ENCODE assay signal across 17 cellular contexts in the genomic region with DNA sequence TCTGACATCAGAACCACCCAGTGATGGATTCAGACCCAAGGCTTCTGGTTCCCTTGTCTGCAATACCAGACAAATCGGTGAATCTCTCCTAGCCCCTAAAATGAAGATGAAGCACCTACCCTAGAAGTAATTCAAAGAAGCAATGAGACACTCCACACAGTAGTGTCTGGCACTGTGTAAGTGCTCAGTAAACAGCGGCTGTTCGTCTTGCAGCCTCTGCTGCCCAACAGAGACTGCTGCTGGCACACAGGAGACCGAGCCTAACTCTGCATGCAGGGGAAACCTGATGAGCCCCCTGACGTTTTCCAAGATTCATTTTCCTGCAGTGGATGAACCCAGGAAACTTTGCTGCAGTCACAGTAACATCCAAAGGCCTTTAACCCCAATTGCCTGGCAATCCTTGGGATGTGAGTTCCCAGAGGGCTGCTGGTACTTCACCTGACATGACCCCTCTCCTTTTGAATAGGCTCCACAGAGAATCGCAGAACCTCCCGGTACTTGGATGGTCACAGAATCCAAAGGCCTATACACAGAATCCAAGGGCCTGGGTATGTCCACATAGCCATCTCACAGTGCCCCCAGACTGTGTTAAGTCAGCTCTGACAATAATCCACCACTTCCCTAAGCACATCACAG. TPM values are rescaled to one million over a fixed set of nuclear protein-coding genes. Genes with fewer than 3 reads are reported as not detected.
DNase-seq lines count a peak whose midpoint lies in the region; ATAC-seq, FAIRE-seq and TF ChIP-seq lines count a peak whose summit lies in the region.
"Had no signal": no experiment of that assay in that cellular context is flagged by ENCODE, and none has a peak within 500 bp of the region (broad histone marks: within the 10 kb centered on the region; RNA-seq: fewer than 3 reads in every experiment).

No MANE protein-coding gene starts in this region.

- no peak for TF ChIP-seq RAD21 in HepG2 (CRISPR knock-in tag; IDR thresholded peaks at IDR 0.05)

- ATAC-seq in HepG2: no peak
- no peak for ATAC-seq in right lobe of liver
- ATAC-seq in HG03135 (IDR thresholded peaks at IDR 0.05; ENCODE audit: unreplicated experiment): no peak
- ATAC-seq: A549 had no signal

- H2AFZ ChIP-seq in HepG2 (ENCODE audit: low read length) (no peak overlapping the region), trophoblast cell (ENCODE audit: insufficient read depth, low read length, poor library complexity) (no peak overlapping the region)

- H3K4me1 ChIP-seq in HepG2 (ENCODE audit: insufficient read depth, low read length) (peaks cover 37% of the 10 kb centered on the region), right lobe of liver (peaks cover 0 to 12% (median 4%) of the 10 kb centered on the region in 4 donors), adipocyte (ENCODE audit: control insufficient read depth, insufficient read depth, low read length) (peaks cover 45% of the 10 kb centered on the region), trophoblast cell (ENCODE audit: control insufficient read depth in 1 of 2, insufficient read depth in 2 of 2, low read length in 2 of 2) (peaks cover 0 to 3% of the 10 kb centered on the region in 2 experiments), subcutaneous abdominal adipose tissue (ENCODE audit: control insufficient read depth in 5 of 5, insufficient read depth in 5 of 5, low read length in 5 of 5) (peaks cover 16 to 73% (median 61%) of the 10 kb centered on the region in 5 donors)

- H4K91ac ChIP-seq in trophoblast cell (ENCODE audit: low read depth, low read length): no peak overlapping the region

- intact Hi-C loops in HepG2 (cut with micrococcal nuclease; ENCODE audit: unreplicated experiment) (no loop called here), right lobe of liver (cut with DNase I) (no loop called here)

- TF ChIP-seq EP300 in HepG2 (IDR thresholded peaks at IDR 0.05; ENCODE audit: low read depth in 2 of 2, low read length in 2 of 2) (no peak), HepG2 (CRISPR knock-in tag; IDR thresholded peaks at IDR 0.05; ENCODE audit: borderline replicate concordance) (no peak)

- in situ Hi-C loops in HepG2 (cut with HindIII; ENCODE audit: extremely low pct_ligation_motif_present, low pct_unique_long_range_greater_than_20kb): no loop called here

- H3K4me3 ChIP-seq in HepG2 (replicated peaks in 1 of 3; ENCODE audit: insufficient read depth in 1 of 3, low read depth in 2 of 3, low read length in 3 of 3) (no peak overlapping the region), right lobe of liver (no peak overlapping the region), adipocyte (ENCODE audit: low read length) (no peak overlapping the region), trophoblast cell (ENCODE audit: low read depth, low read length) (no peak overlapping the region), subcutaneous abdominal adipose tissue (ENCODE audit: low read depth in 1 of 5, low read length in 5 of 5) (no peak overlapping the region)
- H3K4me3 ChIP-seq: A549 had no signal

- H3K4me2 ChIP-seq in HepG2 (ENCODE audit: low read depth, low read length) (no peak overlapping the region), trophoblast cell (ENCODE audit: low read length) (no peak overlapping the region)
- H3K4me2 ChIP-seq: A549 had no signal

- no peak for DNase-seq in HepG2 (ENCODE audit: low spot score)
- no peak for DNase-seq in right lobe of liver
- DNase-seq in adipocyte (ENCODE audit: low read depth): no peak
- DNase-seq in trophoblast cell: peak; percentile 70 to 77
- DNase-seq in activated CD4-positive, alpha-beta T cell treated with anti-CD3 and anti-CD28 coated beads for 4 hours: no peak
- DNase-seq in GM20000 (ENCODE audit: low spot score): no peak
- DNase-seq: Calu3, DMS79, NCI-H1436, NCI-H2081, NCI-H524 treated with DMSO at 0.1 percent for 48 hours, RPMI8226 had no signal

- no TSS peak for BruUV-seq in HepG2 (replicated peaks; lab: Mats Ljungman, UMichigan)

- TF ChIP-seq CTCF in HepG2 (CRISPR knock-in tag; IDR thresholded peaks at IDR 0.05): no peak
- no peak for TF ChIP-seq CTCF in right lobe of liver (IDR thresholded peaks at IDR 0.05)
- TF ChIP-seq CTCF in GM20000 (IDR thresholded peaks at IDR 0.05; ENCODE audit: extremely low read depth, missing control alignments): no peak

- H3K36me3 ChIP-seq in HepG2 (replicated peaks in 1 of 2; ENCODE audit: control insufficient read depth in 1 of 2, insufficient read depth in 2 of 2, low read length in 2 of 2) (peaks cover 4 to 25% of the 10 kb centered on the region in 2 experiments; a peak in 3 of 5 replicates), right lobe of liver (peaks cover 0 to 4% (median under 1%) of the 10 kb centered on the region in 4 donors), adipocyte (ENCODE audit: control insufficient read depth, insufficient read depth, low read length, severe bottlenecking) (peaks cover 13% of the 10 kb centered on the region), trophoblast cell (ENCODE audit: control insufficient read depth in 1 of 2, insufficient read depth in 2 of 2, low read length in 2 of 2) (peaks cover 7 to 20% of the 10 kb centered on the region in 2 experiments), subcutaneous abdominal adipose tissue (ENCODE audit: control insufficient read depth in 5 of 5, insufficient read depth in 5 of 5, low read length in 5 of 5) (peaks cover 0 to 18% (median 8%) of the 10 kb centered on the region in 5 donors)

- no peak overlapping the region for H3K27ac ChIP-seq in HepG2 (ENCODE audit: extremely low read length, insufficient read depth, low read length)
- H3K27ac ChIP-seq in right lobe of liver: no peak overlapping the region
- no peak overlapping the region for H3K27ac ChIP-seq in trophoblast cell (ENCODE audit: low read depth, low read length)
- peak overlapping the region; percentile 22 for H3K27ac ChIP-seq in subcutaneous abdominal adipose tissue (ENCODE audit: low read depth, low read length)
- H3K27ac ChIP-seq: A549 had no signal

- no peak overlapping the region for H4K12ac ChIP-seq in trophoblast cell (ENCODE audit: low read depth, low read length)

- POLR2A ChIA-PET in HepG2 (lab: Yijun Ruan, JAX): no interaction called here

- CTCF ChIA-PET in HepG2 (lab: Yijun Ruan, JAX; ENCODE audit: low intra/inter-chr PET ratio, low total read pairs): no interaction called here

- no peak overlapping the region for H2BK120ac ChIP-seq in trophoblast cell (ENCODE audit: insufficient read depth, low read length, poor library complexity)

- H4K20me1 ChIP-seq in HepG2 (ENCODE audit: insufficient read depth, low read length): peaks cover 14% of the 10 kb centered on the region

- FAIRE-seq in HepG2 (lab: Jason Lieb, UNC): no peak
- FAIRE-seq: A549, GM12892, GM19239 had no signal

- H4K8ac ChIP-seq in trophoblast cell (ENCODE audit: low read depth, low read length): no peak overlapping the region

- H3K14ac ChIP-seq in trophoblast cell (ENCODE audit: low read length): no peak overlapping the region

- H3K79me1 ChIP-seq in trophoblast cell (ENCODE audit: low read length): no peaks in the 10 kb centered on the region

- H2AK5ac ChIP-seq in trophoblast cell (ENCODE audit: low read length): no peak overlapping the region

- TF ChIP-seq POLR2A in HepG2 (IDR thresholded peaks at IDR 0.05; ENCODE audit: insufficient read depth in 1 of 2, low read depth in 2 of 2, low read length in 2 of 2) (no peak), right lobe of liver (IDR thresholded peaks at IDR 0.05) (no peak)

- WGBS in HepG2 (ENCODE audit: low lambda C conversion rate): 100% methylated on average over 3 of the region's 7 CpGs
- 80% methylated on average over 1 of the region's 7 CpGs for WGBS in right lobe of liver (ENCODE audit: insufficient coverage, low coverage, low lambda C conversion rate, missing lambda C conversion rate)
- no CpG with 5 or more reads among the region's 7 CpGs for WGBS in trophoblast cell (ENCODE audit: extremely low coverage, insufficient coverage, insufficient read length)

- H3K9ac ChIP-seq in HepG2 (ENCODE audit: insufficient read depth, low read depth, low read length) (no peak overlapping the region), adipocyte (ENCODE audit: low read length) (peak overlapping the region; percentile 31), trophoblast cell (ENCODE audit: low read length) (no peak overlapping the region), subcutaneous abdominal adipose tissue (ENCODE audit: low read length in 5 of 5) (no peak overlapping the region)

- peak overlapping the region; percentile 35 for H3K4ac ChIP-seq in trophoblast cell (ENCODE audit: low read depth, low read length)

- H3K79me2 ChIP-seq in HepG2 (ENCODE audit: insufficient read depth, low read length) (peaks cover 100% of the 10 kb centered on the region), trophoblast cell (ENCODE audit: control insufficient read depth, insufficient read depth, low read length, poor library complexity) (peaks cover 25% of the 10 kb centered on the region)

- H3K9me3 ChIP-seq in HepG2 (ENCODE audit: low read length) (no peaks in the 10 kb centered on the region), right lobe of liver (no peaks in the 10 kb centered on the region), adipocyte (ENCODE audit: control insufficient read depth, low read length) (no peaks in the 10 kb centered on the region), trophoblast cell (ENCODE audit: insufficient read depth, low read depth, low read length) (no peaks in the 10 kb centered on the region), subcutaneous abdominal adipose tissue (ENCODE audit: control insufficient read depth in 5 of 5, low read length in 5 of 5) (no peaks in the 10 kb centered on the region)
- H3K9me3 ChIP-seq: A549 had no signal

- no peak overlapping the region for H2BK5ac ChIP-seq in trophoblast cell (ENCODE audit: low read depth, low read length, poor library complexity)

- no peak overlapping the region for H3K18ac ChIP-seq in trophoblast cell (ENCODE audit: low read length)

- H3K23ac ChIP-seq in trophoblast cell (ENCODE audit: low read length): no peak overlapping the region

- H3K27me3 ChIP-seq in HepG2 (ENCODE audit: control insufficient read depth in 1 of 2, insufficient read depth in 2 of 2, low read length in 2 of 2) (no peaks in the 10 kb centered on the region), right lobe of liver (no peaks in the 10 kb centered on the region), adipocyte (replicated peaks; ENCODE audit: control insufficient read depth, insufficient read depth, low read length) (no peaks in the 10 kb centered on the region), trophoblast cell (ENCODE audit: insufficient read depth, low read length) (no peaks in the 10 kb centered on the region), subcutaneous abdominal adipose tissue (ENCODE audit: control insufficient read depth in 5 of 5, insufficient read depth in 4 of 5, low read length in 5 of 5) (no peaks in the 10 kb centered on the region)

- no peak overlapping the region for H2BK12ac ChIP-seq in trophoblast cell (ENCODE audit: low read length)

RNA-seq across cellular contexts. Expression of gene MED26, which starts 6.7 kb away (rescaled TPM):
- 3.3 and 3.8 TPM in 2 replicates for total RNA-seq in HepG2 (2016; rRNA removed; fragmentation: Illumina TruSeq; extraction: Trizol)
- total RNA-seq in HepG2 (2016; cell fraction: cytosol; rRNA removed; fragmentation: Illumina TruSeq; extraction: Trizol; ENCODE audit: low read depth): 0.88 and 1.1 TPM in 2 replicates
- total RNA-seq in HepG2 (2016; cell fraction: insoluble cytoplasmic fraction; rRNA removed; fragmentation: Illumina TruSeq; extraction: Trizol): 2.3 and 2.9 TPM in 2 replicates
- total RNA-seq in HepG2 (2016; cell fraction: membrane; rRNA removed; fragmentation: Illumina TruSeq; extraction: Trizol): 2.2 and 2.5 TPM in 2 replicates
- total RNA-seq in HepG2 (2016; cell fraction: nucleus; rRNA removed; fragmentation: Illumina TruSeq; extraction: Trizol): 4.4 and 6.8 TPM in 2 replicates
- polyA plus RNA-seq in HepG2 (2011; rRNA removed): 3.3 and 3.5 TPM in 2 replicates
- polyA plus RNA-seq in HepG2 (2011; cell fraction: cytosol; rRNA removed): 2.7 and 3.7 TPM in 2 replicates
- polyA plus RNA-seq in HepG2 (2011; cell fraction: nucleus; rRNA removed): 4.2 and 6.4 TPM in 2 replicates
- polyA plus RNA-seq in HepG2 (2012): 3.0 and 3.2 TPM in 2 replicates
- polyA plus RNA-seq in HepG2 (2016; cell fraction: cytosol; fragmentation: Illumina TruSeq; extraction: Trizol; ENCODE audit: low read depth): 0.35 and 0.40 TPM in 2 replicates
- polyA plus RNA-seq in HepG2 (2016; cell fraction: insoluble cytoplasmic fraction; fragmentation: Illumina TruSeq; extraction: Trizol; ENCODE audit: low read depth): 3.6 and 5.3 TPM in 2 replicates
- 1.6 and 1.7 TPM in 2 replicates for polyA plus RNA-seq in HepG2 (2016; cell fraction: membrane; fragmentation: Illumina TruSeq; extraction: Trizol; ENCODE audit: low read depth)
- polyA plus RNA-seq in HepG2 (2016; cell fraction: nucleus; fragmentation: Illumina TruSeq; extraction: Trizol; ENCODE audit: insufficient read depth, low read depth): 6.4 and 8.6 TPM in 2 replicates
- 12.3 and 16.1 TPM in 2 replicates for polyA minus RNA-seq in HepG2 (2011; rRNA and poly(A)+ RNA removed; ENCODE audit: low replicate concordance)
- polyA minus RNA-seq in HepG2 (2011; cell fraction: cytosol; rRNA and poly(A)+ RNA removed): 4.7 and 5.5 TPM in 2 replicates
- 14.0 and 19.3 TPM in 2 replicates for polyA minus RNA-seq in HepG2 (2011; cell fraction: nucleus; rRNA and poly(A)+ RNA removed)
- 1 to 10 TPM; 3.4 to 5.4 (median 4.4) TPM for total RNA-seq in right lobe of liver
- polyA plus RNA-seq in trophoblast cell (2013): 10.5 and 11.2 TPM in 2 replicates

RNA-seq across cellular contexts. Expression of gene SMIM7, which starts 38.7 kb away (rescaled TPM):
- total RNA-seq in HepG2 (2016; rRNA removed; fragmentation: Illumina TruSeq; extraction: Trizol) (67.4 and 74.9 TPM in 2 replicates), right lobe of liver (10 to 100 TPM; 34.7 to 76.5 (median 41.2) TPM)
- total RNA-seq in HepG2 (2016; cell fraction: cytosol; rRNA removed; fragmentation: Illumina TruSeq; extraction: Trizol; ENCODE audit: low read depth): 22.7 and 23.8 TPM in 2 replicates
- total RNA-seq in HepG2 (2016; cell fraction: insoluble cytoplasmic fraction; rRNA removed; fragmentation: Illumina TruSeq; extraction: Trizol): 70.2 and 82.6 TPM in 2 replicates
- total RNA-seq in HepG2 (2016; cell fraction: membrane; rRNA removed; fragmentation: Illumina TruSeq; extraction: Trizol): 40.7 and 44.7 TPM in 2 replicates
- 59.0 and 59.2 TPM in 2 replicates for total RNA-seq in HepG2 (2016; cell fraction: nucleus; rRNA removed; fragmentation: Illumina TruSeq; extraction: Trizol)
- polyA plus RNA-seq in HepG2 (2011; rRNA removed): 54.7 and 55.7 TPM in 2 replicates
- polyA plus RNA-seq in HepG2 (2011; cell fraction: cytosol; rRNA removed): 48.4 and 57.9 TPM in 2 replicates
- 29.8 and 32.8 TPM in 2 replicates for polyA plus RNA-seq in HepG2 (2011; cell fraction: nucleus; rRNA removed)
- polyA plus RNA-seq in HepG2 (2012): 35.2 and 40.9 TPM in 2 replicates
- 23.3 and 26.2 TPM in 2 replicates for polyA plus RNA-seq in HepG2 (2016; cell fraction: cytosol; fragmentation: Illumina TruSeq; extraction: Trizol; ENCODE audit: low read depth)
- polyA plus RNA-seq in HepG2 (2016; cell fraction: insoluble cytoplasmic fraction; fragmentation: Illumina TruSeq; extraction: Trizol; ENCODE audit: low read depth): 69.8 and 76.9 TPM in 2 replicates
- polyA plus RNA-seq in HepG2 (2016; cell fraction: membrane; fragmentation: Illumina TruSeq; extraction: Trizol; ENCODE audit: low read depth): 35.1 and 42.6 TPM in 2 replicates
- polyA plus RNA-seq in HepG2 (2016; cell fraction: nucleus; fragmentation: Illumina TruSeq; extraction: Trizol; ENCODE audit: insufficient read depth, low read depth): 93.6 and 97.3 TPM in 2 replicates
- polyA minus RNA-seq in HepG2 (2011; rRNA and poly(A)+ RNA removed; ENCODE audit: low replicate concordance): 48.4 and 75.2 TPM in 2 replicates
- 21.3 and 23.3 TPM in 2 replicates for polyA minus RNA-seq in HepG2 (2011; cell fraction: cytosol; rRNA and poly(A)+ RNA removed)
- 58.6 and 66.2 TPM in 2 replicates for polyA minus RNA-seq in HepG2 (2011; cell fraction: nucleus; rRNA and poly(A)+ RNA removed)
- 65.8 and 66.8 TPM in 2 replicates for polyA plus RNA-seq in trophoblast cell (2013)

RNA-seq across cellular contexts. Expression of gene TMEM38A, which starts 39.7 kb away (rescaled TPM):
- total RNA-seq in HepG2 (2016; rRNA removed; fragmentation: Illumina TruSeq; extraction: Trizol) (1.7 and 4.8 TPM in 2 replicates), right lobe of liver (1 to 10 TPM; 2.7 to 8.3 (median 5.3) TPM)
- total RNA-seq in HepG2 (2016; cell fraction: cytosol; rRNA removed; fragmentation: Illumina TruSeq; extraction: Trizol; ENCODE audit: low read depth): 13.4 and 14.4 TPM in 2 replicates
- 1.0 and 3.2 TPM in 2 replicates for total RNA-seq in HepG2 (2016; cell fraction: insoluble cytoplasmic fraction; rRNA removed; fragmentation: Illumina TruSeq; extraction: Trizol)
- 5.8 and 6.7 TPM in 2 replicates for total RNA-seq in HepG2 (2016; cell fraction: membrane; rRNA removed; fragmentation: Illumina TruSeq; extraction: Trizol)
- total RNA-seq in HepG2 (2016; cell fraction: nucleus; rRNA removed; fragmentation: Illumina TruSeq; extraction: Trizol): 2.9 and 3.9 TPM in 2 replicates
- 6.8 and 7.7 TPM in 2 replicates for polyA plus RNA-seq in HepG2 (2011; rRNA removed)
- polyA plus RNA-seq in HepG2 (2011; cell fraction: cytosol; rRNA removed): 5.6 and 7.1 TPM in 2 replicates
- 3.8 and 5.7 TPM in 2 replicates for polyA plus RNA-seq in HepG2 (2011; cell fraction: nucleus; rRNA removed)
- polyA plus RNA-seq in HepG2 (2012): 3.0 and 6.9 TPM in 2 replicates
- polyA plus RNA-seq in HepG2 (2016; cell fraction: cytosol; fragmentation: Illumina TruSeq; extraction: Trizol; ENCODE audit: low read depth): 4.3 and 4.4 TPM in 2 replicates
- polyA plus RNA-seq in HepG2 (2016; cell fraction: insoluble cytoplasmic fraction; fragmentation: Illumina TruSeq; extraction: Trizol; ENCODE audit: low read depth): 2.5 and 2.6 TPM in 2 replicates
- 5.6 and 5.9 TPM in 2 replicates for polyA plus RNA-seq in HepG2 (2016; cell fraction: membrane; fragmentation: Illumina TruSeq; extraction: Trizol; ENCODE audit: low read depth)
- 5.2 TPM in 2 replicates for polyA plus RNA-seq in HepG2 (2016; cell fraction: nucleus; fragmentation: Illumina TruSeq; extraction: Trizol; ENCODE audit: insufficient read depth, low read depth)
- polyA minus RNA-seq in HepG2 (2011; rRNA and poly(A)+ RNA removed; ENCODE audit: low replicate concordance): 30.6 and 58.3 TPM in 2 replicates
- 2.2 and 6.2 TPM in 2 replicates for polyA minus RNA-seq in HepG2 (2011; cell fraction: cytosol; rRNA and poly(A)+ RNA removed)
- 4.1 and 7.3 TPM in 2 replicates for polyA minus RNA-seq in HepG2 (2011; cell fraction: nucleus; rRNA and poly(A)+ RNA removed)
- polyA plus RNA-seq in trophoblast cell (2013): 1.4 and 1.6 TPM in 2 replicates

RNA-seq across cellular contexts. Expression of gene SLC35E1, which starts 49.1 kb away (rescaled TPM):
- total RNA-seq in HepG2 (2016; rRNA removed; fragmentation: Illumina TruSeq; extraction: Trizol) (17.2 and 21.2 TPM in 2 replicates), right lobe of liver (10 to 100 TPM; 17.2 to 27.4 (median 20.1) TPM)
- total RNA-seq in HepG2 (2016; cell fraction: cytosol; rRNA removed; fragmentation: Illumina TruSeq; extraction: Trizol; ENCODE audit: low read depth): 6.0 and 7.6 TPM in 2 replicates
- total RNA-seq in HepG2 (2016; cell fraction: insoluble cytoplasmic fraction; rRNA removed; fragmentation: Illumina TruSeq; extraction: Trizol): 15.6 and 20.2 TPM in 2 replicates
- 18.9 and 19.7 TPM in 2 replicates for total RNA-seq in HepG2 (2016; cell fraction: membrane; rRNA removed; fragmentation: Illumina TruSeq; extraction: Trizol)
- total RNA-seq in HepG2 (2016; cell fraction: nucleus; rRNA removed; fragmentation: Illumina TruSeq; extraction: Trizol): 18.5 and 21.4 TPM in 2 replicates
- polyA plus RNA-seq in HepG2 (2011; rRNA removed): 46.5 and 48.0 TPM in 2 replicates
- 31.6 and 37.8 TPM in 2 replicates for polyA plus RNA-seq in HepG2 (2011; cell fraction: cytosol; rRNA removed)
- polyA plus RNA-seq in HepG2 (2011; cell fraction: nucleus; rRNA removed): 26.3 and 38.8 TPM in 2 replicates
- 25.6 and 26.5 TPM in 2 replicates for polyA plus RNA-seq in HepG2 (2012)
- 5.7 and 6.3 TPM in 2 replicates for polyA plus RNA-seq in HepG2 (2016; cell fraction: cytosol; fragmentation: Illumina TruSeq; extraction: Trizol; ENCODE audit: low read depth)
- 16.1 and 22.5 TPM in 2 replicates for polyA plus RNA-seq in HepG2 (2016; cell fraction: insoluble cytoplasmic fraction; fragmentation: Illumina TruSeq; extraction: Trizol; ENCODE audit: low read depth)
- 20.6 and 22.2 TPM in 2 replicates for polyA plus RNA-seq in HepG2 (2016; cell fraction: membrane; fragmentation: Illumina TruSeq; extraction: Trizol; ENCODE audit: low read depth)
- 45.9 and 46.6 TPM in 2 replicates for polyA plus RNA-seq in HepG2 (2016; cell fraction: nucleus; fragmentation: Illumina TruSeq; extraction: Trizol; ENCODE audit: insufficient read depth, low read depth)
- polyA minus RNA-seq in HepG2 (2011; rRNA and poly(A)+ RNA removed; ENCODE audit: low replicate concordance): 181 and 185 TPM in 2 replicates
- polyA minus RNA-seq in HepG2 (2011; cell fraction: cytosol; rRNA and poly(A)+ RNA removed): 33.0 and 39.5 TPM in 2 replicates
- polyA minus RNA-seq in HepG2 (2011; cell fraction: nucleus; rRNA and poly(A)+ RNA removed): 24.8 and 31.7 TPM in 2 replicates
- polyA plus RNA-seq in trophoblast cell (2013): 101 TPM in 2 replicates

Comparison
In these comparisons a context has a peak if more than half of its experiments do, and no peak if none do; other contexts are left out.
1. DNase-seq: peak in trophoblast cell (2 of 2); none in HepG2 (single experiment), right lobe of liver (0 of 3), adipocyte (single experiment), activated CD4-positive, alpha-beta T cell treated with anti-CD3 and anti-CD28 coated beads for 4 hours (0 of 2) and GM20000 (single experiment).